In the genomic region with DNA sequence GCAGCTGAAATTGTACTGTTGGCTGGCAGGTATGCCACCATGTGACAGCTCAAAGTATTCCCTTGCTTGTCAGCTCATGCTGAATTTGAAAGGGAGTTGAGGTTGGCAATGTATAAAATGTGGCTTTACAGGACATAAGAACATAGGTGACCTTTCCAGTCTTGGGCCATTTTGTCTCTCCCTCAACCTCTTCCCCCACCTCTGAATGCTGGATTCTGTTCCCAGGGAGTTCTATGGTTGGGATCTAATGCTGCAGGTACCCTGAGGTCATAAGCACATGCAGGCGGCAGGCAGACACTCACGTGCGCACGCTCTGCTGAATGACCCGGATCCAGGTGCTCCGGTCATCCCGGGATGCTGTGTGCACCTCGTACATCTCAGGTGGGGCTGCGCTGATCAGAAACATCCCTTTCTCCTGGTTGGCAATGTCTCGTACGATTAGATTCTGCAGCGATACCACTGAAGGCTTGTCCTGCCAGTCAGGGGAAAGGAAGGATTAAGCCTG, we compare ENCODE assay signal across 25 cellular contexts. TPM values are rescaled to one million over a fixed set of nuclear protein-coding genes. Genes with fewer than 3 reads are reported as not detected.
DNase-seq lines count a peak whose midpoint lies in the region; ATAC-seq and TF ChIP-seq lines count a peak whose summit lies in the region.
"Had no signal": no experiment of that assay in that cellular context is flagged by ENCODE, and none has a peak within 500 bp of the region (broad histone marks: within the 10 kb centered on the region; RNA-seq: fewer than 3 reads in every experiment).

No MANE protein-coding gene starts in this region.

- no peak overlapping the region for H3K9ac ChIP-seq in Karpas-422 (ENCODE audit: low read length)
- H3K9ac ChIP-seq: KMS-11 had no signal

- H3K4me3 ChIP-seq in Karpas-422 (ENCODE audit: low read length): no peak overlapping the region
- no peak overlapping the region for H3K4me3 ChIP-seq in body of pancreas
- H3K4me3 ChIP-seq in A673 (ENCODE audit: low read depth, low read length, poor library complexity, severe bottlenecking): no peak overlapping the region
- H3K4me3 ChIP-seq: spleen had no signal

- H3K27me3 ChIP-seq in Karpas-422 (ENCODE audit: low read length) (no peaks in the 10 kb centered on the region), body of pancreas (no peaks in the 10 kb centered on the region), A673 (replicated peaks; ENCODE audit: insufficient read depth, low read depth, low read length, poor library complexity) (no peaks in the 10 kb centered on the region)
- H3K27me3 ChIP-seq: BE2C, spleen had no signal

- H3K27ac Mint-ChIP-seq in activated CD4-positive, alpha-beta memory T cell treated with anti-CD3 and anti-CD28 coated beads for 36 hours: peak overlapping the region; percentile 39
- H3K27ac Mint-ChIP-seq in activated CD4-positive, alpha-beta memory T cell treated with anti-CD3 and anti-CD28 coated beads, Interleukin-2, amount 10 ng/mL, durations not matched to agents 7 days and 5 days: no peak overlapping the region
- no peak overlapping the region for H3K27ac Mint-ChIP-seq in endothelial cell (ENCODE audit: unreplicated experiment)

- H3K9me3 ChIP-seq in Karpas-422 (ENCODE audit: low read length) (no peaks in the 10 kb centered on the region), body of pancreas (no peaks in the 10 kb centered on the region), A673 (ENCODE audit: low read depth, low read length, poor library complexity, severe bottlenecking) (no peaks in the 10 kb centered on the region)
- H3K9me3 ChIP-seq: BE2C, spleen had no signal

- BruUV-seq in A673 (replicated peaks; lab: Mats Ljungman, UMichigan): no TSS peak

- H3K4me3 Mint-ChIP-seq in activated CD4-positive, alpha-beta memory T cell treated with anti-CD3 and anti-CD28 coated beads for 36 hours: no peak overlapping the region
- H3K4me3 Mint-ChIP-seq in activated CD4-positive, alpha-beta memory T cell treated with anti-CD3 and anti-CD28 coated beads, Interleukin-2, amount 10 ng/mL, durations not matched to agents 7 days and 5 days: no peak overlapping the region
- peak overlapping the region; percentile 68 for H3K4me3 Mint-ChIP-seq in endothelial cell (ENCODE audit: unreplicated experiment)
- H3K4me3 Mint-ChIP-seq: activated naive CD4-positive, alpha-beta T cell treated with anti-CD3 and anti-CD28 coated beads, Interleukin-2, amount 50 U/mL, for 24 hours had no signal

- H3K27ac ChIP-seq in Karpas-422 (ENCODE audit: low read length) (peak overlapping the region; percentile 96; the same call in 1 of the 2 replicates), body of pancreas (no peak overlapping the region), A673 (ENCODE audit: low read depth, low read length, poor library complexity, severe bottlenecking) (no peak overlapping the region)
- H3K27ac ChIP-seq: KMS-11 had no signal

- H3K9me3 Mint-ChIP-seq in activated CD4-positive, alpha-beta memory T cell treated with anti-CD3 and anti-CD28 coated beads for 36 hours: no peaks in the 10 kb centered on the region
- H3K9me3 Mint-ChIP-seq in activated CD4-positive, alpha-beta memory T cell treated with anti-CD3 and anti-CD28 coated beads, Interleukin-2, amount 10 ng/mL, durations not matched to agents 7 days and 5 days: no peaks in the 10 kb centered on the region
- no peaks in the 10 kb centered on the region for H3K9me3 Mint-ChIP-seq in endothelial cell (ENCODE audit: unreplicated experiment)
- H3K9me3 Mint-ChIP-seq: activated naive CD4-positive, alpha-beta T cell treated with anti-CD3 and anti-CD28 coated beads, Interleukin-2, amount 50 U/mL, for 24 hours had no signal

- H3K36me3 Mint-ChIP-seq in activated CD4-positive, alpha-beta memory T cell treated with anti-CD3 and anti-CD28 coated beads for 36 hours: peaks cover 61% of the 10 kb centered on the region
- peaks cover 76% of the 10 kb centered on the region for H3K36me3 Mint-ChIP-seq in activated CD4-positive, alpha-beta memory T cell treated with anti-CD3 and anti-CD28 coated beads, Interleukin-2, amount 10 ng/mL, durations not matched to agents 7 days and 5 days (ENCODE audit: low read depth)
- peaks cover 57% of the 10 kb centered on the region for H3K36me3 Mint-ChIP-seq in endothelial cell (ENCODE audit: low read depth, unreplicated experiment)

- no peak overlapping the region for H3K4me2 ChIP-seq in Karpas-422 (ENCODE audit: low read depth, low read length, poor library complexity, severe bottlenecking)
- H3K4me2 ChIP-seq: KMS-11 had no signal

- H3K9me2 ChIP-seq in Karpas-422 (replicated peaks; ENCODE audit: insufficient read depth, low read length): no peaks in the 10 kb centered on the region

- TF ChIP-seq POLR2A in body of pancreas (IDR thresholded peaks at IDR 0.05): no peak

- peaks cover 8% of the 10 kb centered on the region for H3K4me1 Mint-ChIP-seq in activated CD4-positive, alpha-beta memory T cell treated with anti-CD3 and anti-CD28 coated beads for 36 hours (ENCODE audit: low read depth)
- peaks cover 25% of the 10 kb centered on the region for H3K4me1 Mint-ChIP-seq in activated CD4-positive, alpha-beta memory T cell treated with anti-CD3 and anti-CD28 coated beads, Interleukin-2, amount 10 ng/mL, durations not matched to agents 7 days and 5 days
- peaks cover 7% of the 10 kb centered on the region for H3K4me1 Mint-ChIP-seq in endothelial cell (ENCODE audit: unreplicated experiment)

- H3K79me2 ChIP-seq in Karpas-422 (ENCODE audit: low read length): peaks cover 19% of the 10 kb centered on the region

- peaks cover 38% of the 10 kb centered on the region for H3K4me1 ChIP-seq in Karpas-422 (ENCODE audit: low read length)
- H3K4me1 ChIP-seq in body of pancreas: no peaks in the 10 kb centered on the region
- peaks cover 17% of the 10 kb centered on the region for H3K4me1 ChIP-seq in A673 (ENCODE audit: insufficient read depth, low read length, poor library complexity, severe bottlenecking)
- H3K4me1 ChIP-seq: BE2C had no signal

- intact Hi-C loops in activated CD4-positive, alpha-beta memory T cell treated with anti-CD3 and anti-CD28 coated beads for 36 hours (cut with micrococcal nuclease): no loop called here
- intact Hi-C loops in body of pancreas (cut with DNase I) (no loop called here), A673 (cut with micrococcal nuclease; ENCODE audit: unreplicated experiment) (no loop called here)

- H4K20me1 ChIP-seq in Karpas-422 (ENCODE audit: insufficient read depth, low read depth, low read length): 0 out of 2 replicates have a peak, but pooled peaks cover 3% of the 10 kb centered on the region

- H3K27me3 Mint-ChIP-seq in activated CD4-positive, alpha-beta memory T cell treated with anti-CD3 and anti-CD28 coated beads for 36 hours: no peaks in the 10 kb centered on the region
- no peaks in the 10 kb centered on the region for H3K27me3 Mint-ChIP-seq in activated CD4-positive, alpha-beta memory T cell treated with anti-CD3 and anti-CD28 coated beads, Interleukin-2, amount 10 ng/mL, durations not matched to agents 7 days and 5 days
- H3K27me3 Mint-ChIP-seq in endothelial cell (ENCODE audit: unreplicated experiment): peaks cover 10% of the 10 kb centered on the region
- H3K27me3 Mint-ChIP-seq: activated naive CD4-positive, alpha-beta T cell treated with anti-CD3 and anti-CD28 coated beads, Interleukin-2, amount 50 U/mL, for 24 hours had no signal

- 91 to 95% methylated on average over 7 to 12 of the region's 12 CpGs for WGBS in body of pancreas, 2 donors

- no peak for DNase-seq in activated CD4-positive, alpha-beta memory T cell treated with anti-CD3 and anti-CD28 coated beads for 36 hours
- no peak for DNase-seq in activated CD4-positive, alpha-beta memory T cell treated with anti-CD3 and anti-CD28 coated beads, Interleukin-2, amount 10 ng/mL, durations not matched to agents 7 days and 5 days
- DNase-seq in Karpas-422 (no peak), endothelial cell (ENCODE audit: low spot score) (no peak), body of pancreas (no peak), A673 (ENCODE audit: low spot score) (no peak)
- DNase-seq: activated CD8-positive, alpha-beta memory T cell treated with anti-CD3 and anti-CD28 coated beads, Interleukin-2, amount 50 U/mL, for 48 hours; BE2C; Calu3; H7; kidney glomerular epithelial cell; mammary epithelial cell; MV-4-11; NCI-H1694 treated with DMSO at 0.1 percent for 48 hours; NCI-H69; retina; stimulated activated CD4-positive, alpha-beta T cell treated with anti-CD3 and anti-CD28 coated beads, Interleukin-4, amount 100 ng/mL, for 24 hours had no signal

- no peak for ATAC-seq in body of pancreas

- TF ChIP-seq CTCF in endothelial cell (IDR thresholded peaks at IDR 0.05; ENCODE audit: unreplicated experiment) (no peak), body of pancreas (IDR thresholded peaks at IDR 0.05) (no peak), A673 (conservative IDR thresholded peaks at IDR 0.05; ENCODE audit: low read depth, low read length) (no peak)

- H3K36me3 ChIP-seq in Karpas-422 (ENCODE audit: insufficient read depth, low read length): peaks cover 48% of the 10 kb centered on the region
- H3K36me3 ChIP-seq in body of pancreas (replicated peaks in 1 of 2; ENCODE audit: insufficient read depth in 1 of 2, low read depth in 2 of 2): peaks cover 0 to 21% of the 10 kb centered on the region in 2 donors
- H3K36me3 ChIP-seq in A673 (ENCODE audit: insufficient read depth, low read length, poor library complexity, severe bottlenecking): peaks cover 95% of the 10 kb centered on the region

- H2AFZ ChIP-seq in Karpas-422 (ENCODE audit: low read length): no peak overlapping the region

- CTCF ChIA-PET in activated CD4-positive, alpha-beta memory T cell treated with anti-CD3 and anti-CD28 coated beads for 36 hours (lab: Charles Lee): interaction anchor here (1.2 to 1.3 kb wide), 2 partner anchors 10 to 20 kb away, joined by 4 read pairs; no protein-coding TSS in a partner anchor
- CTCF ChIA-PET in activated CD4-positive, alpha-beta memory T cell treated with anti-CD3 and anti-CD28 coated beads, Interleukin-2, amount 10 ng/mL, durations not matched to agents 7 days and 5 days (lab: Charles Lee): interaction anchor here (0.7 to 1.3 kb wide), 3 partner anchors 19 to 108 kb away, joined by 3 to 5 read pairs (median 4); no protein-coding TSS in a partner anchor
- CTCF ChIA-PET in A673 (lab: Charles Lee): no interaction called here

- POLR2A ChIA-PET in activated CD4-positive, alpha-beta memory T cell treated with anti-CD3 and anti-CD28 coated beads for 36 hours (lab: Charles Lee): interaction anchor here (0.6 to 1.2 kb wide), 3 partner anchors 10 to 223 kb away, joined by 3 read pairs; no protein-coding TSS in a partner anchor
- POLR2A ChIA-PET in activated CD4-positive, alpha-beta memory T cell treated with anti-CD3 and anti-CD28 coated beads, Interleukin-2, amount 10 ng/mL, durations not matched to agents 7 days and 5 days (lab: Charles Lee): interaction anchor here (1.0 to 1.6 kb wide), 3 partner anchors 11 to 23 kb away, joined by 4 to 6 read pairs (median 5); partner anchors contain the start of gene KHDC4
- POLR2A ChIA-PET in A673 (lab: Charles Lee; ENCODE audit: low non-redundant PET): no interaction called here

RNA-seq across cellular contexts. Expression of gene RXFP4, which starts 16.0 kb away (rescaled TPM):
- not detected for total RNA-seq in activated CD4-positive, alpha-beta memory T cell treated with anti-CD3 and anti-CD28 coated beads for 36 hours
- not detected for total RNA-seq in activated CD4-positive, alpha-beta memory T cell treated with anti-CD3 and anti-CD28 coated beads, Interleukin-2, amount 10 ng/mL, durations not matched to agents 7 days and 5 days
- total RNA-seq in Karpas-422 (2014; rRNA removed; shearing (Covaris generic); ENCODE audit: low replicate concordance): not detected in 2 replicates
- total RNA-seq in endothelial cell (ENCODE audit: unreplicated experiment) (not detected), body of pancreas (under 1 TPM in 1 of 2 donors, not detected in 1; 0.26 TPM), A673 (2021) (not detected in 2 replicates)
- total RNA-seq: A172, Calu3, Daoy, H7, mammary epithelial cell, osteoblast, subcutaneous adipose tissue, urinary bladder had no signal

RNA-seq across cellular contexts. Expression of gene ARHGEF2, which starts 20.9 kb away (rescaled TPM):
- 100 to 1,000 TPM; 165 to 174 TPM for total RNA-seq in activated CD4-positive, alpha-beta memory T cell treated with anti-CD3 and anti-CD28 coated beads for 36 hours
- 100 to 1,000 TPM; 159 to 164 TPM for total RNA-seq in activated CD4-positive, alpha-beta memory T cell treated with anti-CD3 and anti-CD28 coated beads, Interleukin-2, amount 10 ng/mL, durations not matched to agents 7 days and 5 days
- total RNA-seq in Karpas-422 (2014; rRNA removed; shearing (Covaris generic); ENCODE audit: low replicate concordance): 85.1 and 207 TPM in 2 replicates
- 244 TPM for total RNA-seq in endothelial cell (ENCODE audit: unreplicated experiment)
- total RNA-seq in body of pancreas: 10 to 100 TPM; 31.9 to 32.6 TPM
- total RNA-seq in A673 (2021): 148 and 161 TPM in 2 replicates

RNA-seq across cellular contexts. Expression of gene KHDC4, which starts 23.2 kb away (rescaled TPM):
- total RNA-seq in activated CD4-positive, alpha-beta memory T cell treated with anti-CD3 and anti-CD28 coated beads for 36 hours: 10 to 100 TPM; 66.1 to 70.2 TPM
- total RNA-seq in activated CD4-positive, alpha-beta memory T cell treated with anti-CD3 and anti-CD28 coated beads, Interleukin-2, amount 10 ng/mL, durations not matched to agents 7 days and 5 days: 10 to 100 TPM; 63.8 to 71.4 TPM
- total RNA-seq in Karpas-422 (2014; rRNA removed; shearing (Covaris generic); ENCODE audit: low replicate concordance): 42.7 and 63.2 TPM in 2 replicates
- total RNA-seq in endothelial cell (ENCODE audit: unreplicated experiment) (42.6 TPM), body of pancreas (10 to 100 TPM; 32.7 to 40.5 TPM), A673 (2021) (92.7 and 93.3 TPM in 2 replicates)

RNA-seq across cellular contexts. Expression of gene RIT1, which starts 46.3 kb away (rescaled TPM):
- total RNA-seq in activated CD4-positive, alpha-beta memory T cell treated with anti-CD3 and anti-CD28 coated beads for 36 hours: 10 to 100 TPM; 19.1 to 21.1 TPM
- total RNA-seq in activated CD4-positive, alpha-beta memory T cell treated with anti-CD3 and anti-CD28 coated beads, Interleukin-2, amount 10 ng/mL, durations not matched to agents 7 days and 5 days: 10 to 100 TPM; 25.0 to 30.9 TPM
- 12.2 and 12.8 TPM in 2 replicates for total RNA-seq in Karpas-422 (2014; rRNA removed; shearing (Covaris generic); ENCODE audit: low replicate concordance)
- total RNA-seq in endothelial cell (ENCODE audit: unreplicated experiment): 69.2 TPM
- total RNA-seq in body of pancreas: 10 to 100 TPM in 1 of 2 donors, 1 to 10 TPM in 1; 6.9 to 16.1 TPM
- 27.5 and 29.6 TPM in 2 replicates for total RNA-seq in A673 (2021)
